ENCODE assay signal across 24 cellular contexts in the genomic region with DNA sequence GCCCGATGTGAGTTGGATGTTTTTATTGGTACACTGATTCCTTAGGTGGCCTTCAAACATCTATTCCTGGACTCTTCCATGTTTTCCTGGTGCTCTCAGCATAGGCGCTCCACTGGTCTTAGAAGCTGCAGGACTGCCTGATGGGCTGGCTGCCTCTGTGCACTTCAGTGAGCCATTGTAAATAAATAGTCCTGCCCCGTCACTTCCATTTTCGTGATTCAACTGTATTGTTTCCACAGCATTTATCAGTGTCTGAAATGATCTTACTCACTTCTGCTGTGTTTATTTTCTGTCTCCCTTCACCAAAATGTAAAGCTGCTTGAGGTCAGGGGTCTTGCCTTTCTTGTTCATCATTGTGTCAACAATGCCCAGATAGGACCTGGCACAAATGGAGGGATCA.
"Had no signal": no experiment of that assay in that cellular context is flagged by ENCODE, and none has a peak within 500 bp of the region (broad histone marks: within the 10 kb centered on the region; RNA-seq: fewer than 3 reads in every experiment).

No MANE protein-coding gene starts in this region.

- H3K4me3 ChIP-seq: ascending aorta, cardiac muscle cell, Peyer's patch, SJCRH30 had no signal

- ATAC-seq: activated CD8-positive, alpha-beta T cell treated with anti-CD3 and anti-CD28 coated beads, Interleukin-2, amount 10 ng/mL, durations not matched to agents 7 days and 5 days had no signal

- DNase-seq: activated CD4-positive, alpha-beta T cell treated with anti-CD3 and anti-CD28 coated beads for 4 hours; activated CD4-positive, alpha-beta T cell treated with anti-CD3 and anti-CD28 coated beads, Interleukin-2, amount 50 U/mL, for 4 hours; activated CD8-positive, alpha-beta memory T cell treated with anti-CD3 and anti-CD28 coated beads, Interleukin-2, amount 50 U/mL, for 48 hours; activated CD8-positive, alpha-beta T cell treated with anti-CD3 and anti-CD28 coated beads, Interleukin-2, amount 10 ng/mL, durations not matched to agents 7 days and 5 days; activated effector memory CD4-positive, alpha-beta T cell treated with Interleukin-2 at 50 U/mL for 16 hours; activated naive CD4-positive, alpha-beta T cell; activated T-cell treated with anti-CD3 and anti-CD28 coated beads, Interleukin-2, amount 50 U/mL, for 1 hour; brain microvascular endothelial cell; KG1; NCI-H1048; NCI-H1694 treated with DMSO at 0.1 percent for 48 hours; NCI-H2029 treated with DMSO at 0.1 percent for 48 hours; NCI-H446 treated with DMSO at 0.1 percent for 48 hours; NCI-H524 treated with DMSO at 0.1 percent for 48 hours; NK-92 treated with Interleukin-12 subunit alpha and Interleukin-12 subunit beta, amount 100 ng/mL, for 24 hours; OCI-M1; Peyer's patch; Right ventricle myocardium superior; SJCRH30; SK-N-SH; T-helper 1 cell; WERI-Rb-1 had no signal
